2 cellular contexts compared by ENCODE assay signal in genomic region chr22:42074153-42074750, GRCh38.
TF ChIP-seq lines count a peak whose summit lies in the region.

PHETA2 (plus strand) TSS chr22:42074248; CDS start chr22:42077294, 3,046 bp downstream.

TF ChIP-seq in liver, 16 proteins besides CTCF, POLR2A, EP300 and RAD21 (continued from another document):
- no peak for TF ChIP-seq REST (IDR thresholded peaks at IDR 0.05)
- TF ChIP-seq FOXA2 (IDR thresholded peaks at IDR 0.05), result no peak
- no peak for TF ChIP-seq ZBTB33 (IDR thresholded peaks at IDR 0.05)
- TF ChIP-seq YY1 (IDR thresholded peaks at IDR 0.05), result no peak
- no peak for TF ChIP-seq JUND (IDR thresholded peaks at IDR 0.05)
- no peak for TF ChIP-seq TAF1 (conservative IDR thresholded peaks at IDR 0.05)

TF ChIP-seq in HepG2, 621 proteins besides CTCF, POLR2A, EP300 and RAD21 (continued from another document):
- TF ChIP-seq HNF1A (IDR thresholded peaks at IDR 0.05; ENCODE audit: low read depth) (no peak), HNF1A (CRISPR knock-in tag; IDR thresholded peaks at IDR 0.05; ENCODE audit: borderline replicate concordance) (no peak), MBD4 (IDR thresholded peaks at IDR 0.05; ENCODE audit: borderline replicate concordance, low read length) (no peak)
